8 cellular contexts compared by ENCODE assay signal in genomic region chr15:31339558-31339895, GRCh38. TPM values are rescaled to one million over a fixed set of nuclear protein-coding genes. Genes with fewer than 3 reads are reported as not detected.
A peak's percentile ranks its signal among the peaks of the same experiment; 100 is the strongest.
DNase-seq lines count a peak whose midpoint lies in the region; ATAC-seq and TF ChIP-seq lines count a peak whose summit lies in the region.

No MANE protein-coding gene starts in this region.

- H3K27me3 Mint-ChIP-seq in brain, result no peaks in the 10 kb centered on the region
- no peaks in the 10 kb centered on the region for H3K27me3 Mint-ChIP-seq in naive B cell
- H3K27me3 Mint-ChIP-seq in mesothelial cell of epicardium (ENCODE audit: low read depth), result no peaks in the 10 kb centered on the region

- H3K27ac Mint-ChIP-seq in brain (peak overlapping the region in 3 of 5 experiments; percentile 71 to 86 (median 74)), naive B cell (peak overlapping the region in 3 of 6 donors; percentile 66 to 87 (median 83)), mesothelial cell of epicardium (no peak overlapping the region)

- H3K4me1 Mint-ChIP-seq in brain (peaks cover 100% of the 10 kb centered on the region), naive B cell (peaks cover 88 to 100% (median 100%) of the 10 kb centered on the region in 3 donors), mesothelial cell of epicardium (peaks cover 14% of the 10 kb centered on the region)

- H3K36me3 Mint-ChIP-seq in brain (no peaks in the 10 kb centered on the region), naive B cell (no peaks in the 10 kb centered on the region), mesothelial cell of epicardium (no peaks in the 10 kb centered on the region)

- H3K36me3 ChIP-seq in upper lobe of right lung, result no peaks in the 10 kb centered on the region

- no peaks in the 10 kb centered on the region for H3K27me3 ChIP-seq in upper lobe of right lung

- DNase-seq in Right ventricle myocardium inferior (ENCODE audit: missing footprints), result peak; percentile 50
- DNase-seq in Right ventricle myocardium superior, result no peak
- no peak for DNase-seq in naive B cell
- DNase-seq in upper lobe of right lung, result no peak
- DNase-seq in mesothelial cell of epicardium (ENCODE audit: low spot score in 2 of 2, unreplicated experiment in 2 of 2), result no peak
- DNase-seq in NCI-H1436 treated with DMSO at 0.1 percent for 48 hours (lab: John Stamatoyannopoulos, UW), result no peak

- TF ChIP-seq CTCF in brain (conservative IDR thresholded peaks at IDR 0.05), result no peak
- no peak for TF ChIP-seq CTCF in upper lobe of right lung (IDR thresholded peaks at IDR 0.05)
- TF ChIP-seq CTCF in mesothelial cell of epicardium (IDR thresholded peaks at IDR 0.05; ENCODE audit: unreplicated experiment), result no peak

- H3K9me3 Mint-ChIP-seq in brain (no peaks in the 10 kb centered on the region), naive B cell (no peaks in the 10 kb centered on the region), mesothelial cell of epicardium (no peaks in the 10 kb centered on the region)

- intact Hi-C loops in Right ventricle myocardium inferior (cut with DNase I), result no loop called here
- intact Hi-C loops in Right ventricle myocardium superior (cut with DNase I), result no loop called here
- intact Hi-C loops in upper lobe of right lung (cut with DNase I), result no loop called here

- no peak overlapping the region for H3K4me3 Mint-ChIP-seq in brain
- H3K4me3 Mint-ChIP-seq in naive B cell, result peak overlapping the region in 5 of 8 donors; percentile 19 to 88 (median 64)
- H3K4me3 Mint-ChIP-seq in mesothelial cell of epicardium, result no peak overlapping the region

- H3K27ac ChIP-seq in upper lobe of right lung, result peak overlapping the region; percentile 88

- ATAC-seq in Right ventricle myocardium inferior, result no peak
- ATAC-seq in Right ventricle myocardium superior (ENCODE audit: poor library complexity), result no peak
- no peak for ATAC-seq in naive B cell (ENCODE audit: low read depth in 2 of 2)
- ATAC-seq in upper lobe of right lung, result no peak
- no peak for ATAC-seq in GM19324 (IDR thresholded peaks at IDR 0.05; ENCODE audit: low FRiP score, unreplicated experiment)

- H3K4me3 ChIP-seq in upper lobe of right lung, result no peak overlapping the region

- peaks cover 98% of the 10 kb centered on the region for H3K4me1 ChIP-seq in upper lobe of right lung

- no peaks in the 10 kb centered on the region for H3K9me3 ChIP-seq in upper lobe of right lung

RNA-seq across cellular contexts. Expression of gene KLF13, which starts 12.9 kb away (rescaled TPM):
- 63.4 TPM for total RNA-seq in Right ventricle myocardium inferior
- 65.7 TPM for total RNA-seq in Right ventricle myocardium superior
- polyA plus RNA-seq in brain (ENCODE audit: insufficient read depth, low read depth, low replicate concordance), result 88.5 TPM
- 10 to 100 TPM; 16.6 to 58.8 (median 40.0) TPM for polyA plus RNA-seq in naive B cell (ENCODE audit: low read depth in 6 of 6)
- 176 TPM for total RNA-seq in upper lobe of right lung
- 26.9 to 29.5 TPM (median 28.1 TPM) in 3 replicates for total RNA-seq in mesothelial cell of epicardium

Comparison
In these comparisons a context has a peak if more than half of its experiments do, and no peak if none do; other contexts are left out.
1. H3K4me3 Mint-ChIP-seq: peak in naive B cell (5 of 8); none in brain (0 of 5) and mesothelial cell of epicardium (single experiment).